Comparison of ENCODE assay signal across 1 cellular context in genomic region chr5:111719773-111720172, GRCh38.
TF ChIP-seq lines count a peak whose summit lies in the region.

No MANE protein-coding gene starts in this region.

TF ChIP-seq in GM23338, 12 proteins besides CTCF, POLR2A, EP300 and RAD21 (continued from another document):
- TF ChIP-seq ETS1 (IDR thresholded peaks at IDR 0.05): no peak
- no peak for TF ChIP-seq ZNF462 (CRISPR knock-in tag; IDR thresholded peaks at IDR 0.05)
- no peak for TF ChIP-seq EZH2 (IDR thresholded peaks at IDR 0.05; ENCODE audit: low read depth, unreplicated experiment)
- no peak for TF ChIP-seq CREB1 (CRISPR knock-in tag; IDR thresholded peaks at IDR 0.05; ENCODE audit: low read depth)
- TF ChIP-seq ZNF114 (CRISPR knock-in tag; IDR thresholded peaks at IDR 0.05): no peak
- TF ChIP-seq ZNF331 (CRISPR knock-in tag; IDR thresholded peaks at IDR 0.05; ENCODE audit: low read depth): no peak
- TF ChIP-seq STAT1 (IDR thresholded peaks at IDR 0.05; ENCODE audit: unreplicated experiment): no peak
- TF ChIP-seq NANOG (IDR thresholded peaks at IDR 0.05; ENCODE audit: borderline replicate concordance): no peak
- no peak for TF ChIP-seq EZH2phosphoT487 (IDR thresholded peaks at IDR 0.05; ENCODE audit: unreplicated experiment)
- no peak for TF ChIP-seq POLR2AphosphoS5 (IDR thresholded peaks at IDR 0.05; ENCODE audit: low read depth)
